In the genomic region with DNA sequence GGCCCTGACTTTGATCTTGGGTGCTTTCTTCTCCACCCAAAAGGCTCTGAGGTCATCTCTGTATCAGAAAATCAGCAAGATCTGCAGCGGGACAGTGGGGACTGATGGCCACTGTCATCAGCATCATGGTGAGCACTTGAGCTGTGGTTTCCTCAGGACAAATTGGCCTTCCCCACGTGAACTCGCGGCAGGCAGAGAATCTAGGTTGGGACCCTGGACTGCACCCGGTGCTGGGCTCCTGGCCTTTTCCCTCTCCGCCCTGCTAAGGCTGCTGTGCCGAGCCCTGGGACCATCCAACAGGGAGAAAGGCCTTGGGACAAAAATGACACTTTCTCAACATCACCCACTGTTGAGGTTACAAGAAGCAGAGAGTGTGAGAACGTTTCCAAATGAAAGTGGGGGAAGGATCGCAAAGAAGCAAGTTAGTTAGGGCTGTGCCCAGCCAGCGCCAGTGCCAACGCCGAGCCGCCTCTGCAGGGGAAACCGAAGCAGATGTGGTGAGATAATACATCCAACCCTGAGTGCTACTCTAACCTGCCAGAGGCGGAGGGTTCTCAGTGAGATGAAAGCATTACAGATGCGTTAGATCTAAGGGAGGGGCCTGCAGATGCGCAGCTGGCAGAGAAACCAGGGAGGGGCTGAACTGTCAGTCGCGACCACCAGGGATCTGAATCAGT, we compare ENCODE assay signal across 8 cellular contexts.
DNase-seq lines count a peak whose midpoint lies in the region; ATAC-seq and TF ChIP-seq lines count a peak whose summit lies in the region.

No MANE protein-coding gene starts in this region.

- no peak for TF ChIP-seq CTCF in SU-DHL-6 (IDR thresholded peaks at IDR 0.05; ENCODE audit: insufficient read depth, low read length, poor library complexity, severe bottlenecking)

- H3K9me3 Mint-ChIP-seq in activated naive CD8-positive, alpha-beta T cell treated with anti-CD3 and anti-CD28 coated beads, Interleukin-2, amount 50 U/mL, for 24 hours: no peaks in the 10 kb centered on the region
- no peaks in the 10 kb centered on the region for H3K9me3 Mint-ChIP-seq in stimulated activated memory B cell treated with anti-CD40 and anti-IgM and Interleukin-4, amounts not matched to agents 10 μg/mL and 1 μg/mL and 100 μg/mL, for 72 hours

- no peaks in the 10 kb centered on the region for H3K36me3 ChIP-seq in SU-DHL-6 (ENCODE audit: low read length)

- peak overlapping the region; percentile 52 for H2AFZ ChIP-seq in SU-DHL-6 (ENCODE audit: low read depth, low read length, severe bottlenecking)

- H3K27me3 ChIP-seq in SU-DHL-6 (ENCODE audit: low read length): no peaks in the 10 kb centered on the region

- H4K20me1 ChIP-seq in SU-DHL-6 (ENCODE audit: low read depth, low read length): no peaks in the 10 kb centered on the region

- peaks cover 51% of the 10 kb centered on the region for H3K4me1 Mint-ChIP-seq in activated naive CD8-positive, alpha-beta T cell treated with anti-CD3 and anti-CD28 coated beads, Interleukin-2, amount 50 U/mL, for 24 hours
- H3K4me1 Mint-ChIP-seq in stimulated activated memory B cell treated with anti-CD40 and anti-IgM and Interleukin-4, amounts not matched to agents 10 μg/mL and 1 μg/mL and 100 μg/mL, for 72 hours: peaks cover 93% of the 10 kb centered on the region

- H3K9me3 ChIP-seq in SU-DHL-6 (ENCODE audit: insufficient read depth, low read length): no peaks in the 10 kb centered on the region

- ATAC-seq in GM18870 (IDR thresholded peaks at IDR 0.05; ENCODE audit: unreplicated experiment): peak; percentile 21
- ATAC-seq in HG02852 (IDR thresholded peaks at IDR 0.05; ENCODE audit: unreplicated experiment): peak; percentile 23
- peak; percentile 69 for ATAC-seq in activated naive CD8-positive, alpha-beta T cell treated with anti-CD3 and anti-CD28 coated beads, Interleukin-2, amount 50 U/mL, for 24 hours
- peak; percentile 64 for ATAC-seq in stimulated activated memory B cell treated with anti-CD40 and anti-IgM and Interleukin-4, amounts not matched to agents 10 μg/mL and 1 μg/mL and 100 μg/mL, for 72 hours

- H3K9me2 ChIP-seq in SU-DHL-6 (replicated peaks; ENCODE audit: insufficient read depth, low read length): no peaks in the 10 kb centered on the region

- H3F3A ChIP-seq in SU-DHL-6 (ENCODE audit: insufficient read depth): peaks cover 57% of the 10 kb centered on the region

- no peaks in the 10 kb centered on the region for H3K36me3 Mint-ChIP-seq in activated naive CD8-positive, alpha-beta T cell treated with anti-CD3 and anti-CD28 coated beads, Interleukin-2, amount 50 U/mL, for 24 hours (ENCODE audit: low read depth)
- no peaks in the 10 kb centered on the region for H3K36me3 Mint-ChIP-seq in stimulated activated memory B cell treated with anti-CD40 and anti-IgM and Interleukin-4, amounts not matched to agents 10 μg/mL and 1 μg/mL and 100 μg/mL, for 72 hours

- H3K9ac ChIP-seq in SU-DHL-6 (ENCODE audit: low read length): peak overlapping the region; percentile 65

- H3K4me2 ChIP-seq in SU-DHL-6 (ENCODE audit: low read depth, low read length, poor library complexity, severe bottlenecking): peak overlapping the region; percentile 91

- H3K79me2 ChIP-seq in SU-DHL-6 (ENCODE audit: insufficient read depth, low read length): no peaks in the 10 kb centered on the region

- peak overlapping the region; percentile 98 for H3K27ac ChIP-seq in SU-DHL-6 (ENCODE audit: low read depth, low read length)

- H3K27me3 Mint-ChIP-seq in activated naive CD8-positive, alpha-beta T cell treated with anti-CD3 and anti-CD28 coated beads, Interleukin-2, amount 50 U/mL, for 24 hours: no peaks in the 10 kb centered on the region
- no peaks in the 10 kb centered on the region for H3K27me3 Mint-ChIP-seq in stimulated activated memory B cell treated with anti-CD40 and anti-IgM and Interleukin-4, amounts not matched to agents 10 μg/mL and 1 μg/mL and 100 μg/mL, for 72 hours

- DNase-seq in activated naive CD8-positive, alpha-beta T cell treated with anti-CD3 and anti-CD28 coated beads, Interleukin-2, amount 50 U/mL, for 24 hours: peak; percentile 56
- DNase-seq in NCI-H128 (lab: John Stamatoyannopoulos, UW; ENCODE audit: unreplicated experiment): no peak
- no peak for DNase-seq in pons (ENCODE audit: low spot score)
- no peak for DNase-seq in HuH-7.5 (ENCODE audit: low spot score)

- peak overlapping the region; percentile 11 for H3K27ac Mint-ChIP-seq in activated naive CD8-positive, alpha-beta T cell treated with anti-CD3 and anti-CD28 coated beads, Interleukin-2, amount 50 U/mL, for 24 hours
- H3K27ac Mint-ChIP-seq in stimulated activated memory B cell treated with anti-CD40 and anti-IgM and Interleukin-4, amounts not matched to agents 10 μg/mL and 1 μg/mL and 100 μg/mL, for 72 hours: peak overlapping the region; percentile 91

- peak overlapping the region; percentile 27 for H3K4me3 ChIP-seq in SU-DHL-6 (ENCODE audit: insufficient read depth, low read length, poor library complexity, severe bottlenecking)

- peak overlapping the region; percentile 66 for H3K4me3 Mint-ChIP-seq in activated naive CD8-positive, alpha-beta T cell treated with anti-CD3 and anti-CD28 coated beads, Interleukin-2, amount 50 U/mL, for 24 hours
- H3K4me3 Mint-ChIP-seq in stimulated activated memory B cell treated with anti-CD40 and anti-IgM and Interleukin-4, amounts not matched to agents 10 μg/mL and 1 μg/mL and 100 μg/mL, for 72 hours: peak overlapping the region; percentile 93
